1 cellular context compared by ENCODE assay signal in the genomic region with DNA sequence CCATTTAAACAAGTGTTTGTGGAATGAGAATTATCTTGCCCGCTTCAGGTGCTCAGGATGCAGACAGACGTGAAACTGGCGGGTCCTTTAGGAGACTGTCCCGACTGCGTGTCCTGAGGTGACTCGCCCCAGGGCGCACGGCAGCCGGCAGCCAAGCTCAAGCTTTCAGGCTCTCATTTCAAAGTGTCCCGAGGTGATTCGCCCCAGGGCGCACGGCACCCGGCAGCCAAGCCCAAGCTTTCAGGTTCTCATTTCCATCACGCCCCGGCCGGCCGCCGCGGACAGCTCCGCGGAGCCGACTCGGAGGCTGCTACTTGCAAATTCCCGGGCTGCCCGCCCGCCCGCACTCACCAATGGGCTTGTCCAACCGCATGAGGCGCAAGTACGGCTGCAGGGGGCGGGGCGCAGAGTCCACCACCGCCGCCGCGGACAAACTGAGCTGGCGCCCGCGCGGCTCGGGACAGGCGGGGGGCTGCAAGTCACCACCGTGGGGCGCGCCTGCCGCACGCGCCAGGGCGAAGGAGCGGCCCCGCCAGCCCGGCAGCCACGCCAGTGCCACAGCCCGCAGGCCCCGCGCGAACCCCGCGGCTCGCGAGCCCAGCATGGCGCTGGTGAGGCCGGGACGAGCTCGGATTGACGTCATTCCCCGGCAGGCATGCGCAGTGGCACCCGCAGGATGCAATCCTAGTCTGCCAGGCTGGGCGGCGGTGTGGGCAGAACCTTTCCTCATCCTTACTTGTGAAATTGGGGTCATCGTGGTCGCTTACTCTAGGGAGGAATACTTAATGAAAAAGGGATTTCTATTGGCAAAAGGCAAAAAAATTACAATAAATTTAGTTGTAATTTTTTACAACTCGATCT.
TF ChIP-seq lines count a peak whose summit lies in the region.

A gene with protein sequence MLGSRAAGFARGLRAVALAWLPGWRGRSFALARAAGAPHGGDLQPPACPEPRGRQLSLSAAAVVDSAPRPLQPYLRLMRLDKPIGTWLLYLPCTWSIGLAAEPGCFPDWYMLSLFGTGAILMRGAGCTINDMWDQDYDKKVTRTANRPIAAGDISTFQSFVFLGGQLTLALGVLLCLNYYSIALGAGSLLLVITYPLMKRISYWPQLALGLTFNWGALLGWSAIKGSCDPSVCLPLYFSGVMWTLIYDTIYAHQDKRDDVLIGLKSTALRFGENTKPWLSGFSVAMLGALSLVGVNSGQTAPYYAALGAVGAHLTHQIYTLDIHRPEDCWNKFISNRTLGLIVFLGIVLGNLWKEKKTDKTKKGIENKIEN (minus strand): TSS at position 638 of the 861 bp plus-strand sequence. CDS start 34 bp downstream, at position 604.

TF ChIP-seq in HepG2, 621 proteins besides CTCF, POLR2A, EP300 and RAD21 (continued from another document and continues in another):
- TF ChIP-seq, protein P1, sequence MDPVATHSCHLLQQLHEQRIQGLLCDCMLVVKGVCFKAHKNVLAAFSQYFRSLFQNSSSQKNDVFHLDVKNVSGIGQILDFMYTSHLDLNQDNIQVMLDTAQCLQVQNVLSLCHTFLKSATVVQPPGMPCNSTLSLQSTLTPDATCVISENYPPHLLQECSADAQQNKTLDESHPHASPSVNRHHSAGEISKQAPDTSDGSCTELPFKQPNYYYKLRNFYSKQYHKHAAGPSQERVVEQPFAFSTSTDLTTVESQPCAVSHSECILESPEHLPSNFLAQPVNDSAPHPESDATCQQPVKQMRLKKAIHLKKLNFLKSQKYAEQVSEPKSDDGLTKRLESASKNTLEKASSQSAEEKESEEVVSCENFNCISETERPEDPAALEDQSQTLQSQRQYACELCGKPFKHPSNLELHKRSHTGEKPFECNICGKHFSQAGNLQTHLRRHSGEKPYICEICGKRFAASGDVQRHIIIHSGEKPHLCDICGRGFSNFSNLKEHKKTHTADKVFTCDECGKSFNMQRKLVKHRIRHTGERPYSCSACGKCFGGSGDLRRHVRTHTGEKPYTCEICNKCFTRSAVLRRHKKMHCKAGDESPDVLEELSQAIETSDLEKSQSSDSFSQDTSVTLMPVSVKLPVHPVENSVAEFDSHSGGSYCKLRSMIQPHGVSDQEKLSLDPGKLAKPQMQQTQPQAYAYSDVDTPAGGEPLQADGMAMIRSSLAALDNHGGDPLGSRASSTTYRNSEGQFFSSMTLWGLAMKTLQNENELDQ (CRISPR knock-in tag; IDR thresholded peaks at IDR 0.05; ENCODE audit: borderline replicate concordance) = no peak
- 0 out of 2 replicates have a peak, but pooled peaks have one; percentile 52 for TF ChIP-seq ZNF44 (CRISPR knock-in tag; IDR thresholded peaks at IDR 0.05)
- TF ChIP-seq, protein P2, sequence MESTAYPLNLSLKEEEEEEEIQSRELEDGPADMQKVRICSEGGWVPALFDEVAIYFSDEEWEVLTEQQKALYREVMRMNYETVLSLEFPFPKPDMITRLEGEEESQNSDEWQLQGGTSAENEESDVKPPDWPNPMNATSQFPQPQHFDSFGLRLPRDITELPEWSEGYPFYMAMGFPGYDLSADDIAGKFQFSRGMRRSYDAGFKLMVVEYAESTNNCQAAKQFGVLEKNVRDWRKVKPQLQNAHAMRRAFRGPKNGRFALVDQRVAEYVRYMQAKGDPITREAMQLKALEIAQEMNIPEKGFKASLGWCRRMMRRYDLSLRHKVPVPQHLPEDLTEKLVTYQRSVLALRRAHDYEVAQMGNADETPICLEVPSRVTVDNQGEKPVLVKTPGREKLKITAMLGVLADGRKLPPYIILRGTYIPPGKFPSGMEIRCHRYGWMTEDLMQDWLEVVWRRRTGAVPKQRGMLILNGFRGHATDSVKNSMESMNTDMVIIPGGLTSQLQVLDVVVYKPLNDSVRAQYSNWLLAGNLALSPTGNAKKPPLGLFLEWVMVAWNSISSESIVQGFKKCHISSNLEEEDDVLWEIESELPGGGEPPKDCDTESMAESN (CRISPR knock-in tag; conservative IDR thresholded peaks at IDR 0.05) = peak; percentile 79
- peak; percentile 59; the same call in 1 of the 2 replicates for TF ChIP-seq ZNF33B (CRISPR knock-in tag; IDR thresholded peaks at IDR 0.05)
- TF ChIP-seq RFX3 (CRISPR knock-in tag; IDR thresholded peaks at IDR 0.05) = no peak
- TF ChIP-seq ZNF350 (CRISPR knock-in tag; IDR thresholded peaks at IDR 0.05; ENCODE audit: borderline replicate concordance, low read depth) = no peak
- TF ChIP-seq ZBTB7A (CRISPR knock-in tag; IDR thresholded peaks at IDR 0.05) = no peak
- no peak; the same call in 1 of the 2 replicates for TF ChIP-seq ZNF816 (CRISPR knock-in tag; IDR thresholded peaks at IDR 0.05; ENCODE audit: borderline replicate concordance)
- TF ChIP-seq, protein P3, sequence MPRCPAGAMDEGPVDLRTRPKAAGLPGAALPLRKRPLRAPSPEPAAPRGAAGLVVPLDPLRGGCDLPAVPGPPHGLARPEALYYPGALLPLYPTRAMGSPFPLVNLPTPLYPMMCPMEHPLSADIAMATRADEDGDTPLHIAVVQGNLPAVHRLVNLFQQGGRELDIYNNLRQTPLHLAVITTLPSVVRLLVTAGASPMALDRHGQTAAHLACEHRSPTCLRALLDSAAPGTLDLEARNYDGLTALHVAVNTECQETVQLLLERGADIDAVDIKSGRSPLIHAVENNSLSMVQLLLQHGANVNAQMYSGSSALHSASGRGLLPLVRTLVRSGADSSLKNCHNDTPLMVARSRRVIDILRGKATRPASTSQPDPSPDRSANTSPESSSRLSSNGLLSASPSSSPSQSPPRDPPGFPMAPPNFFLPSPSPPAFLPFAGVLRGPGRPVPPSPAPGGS (CRISPR knock-in tag; IDR thresholded peaks at IDR 0.05) = peak; percentile 95
- TF ChIP-seq ZNF549 (CRISPR knock-in tag; IDR thresholded peaks at IDR 0.05) = no peak
- no peak for TF ChIP-seq GLI4 (CRISPR knock-in tag; IDR thresholded peaks at IDR 0.05; ENCODE audit: borderline replicate concordance)
- TF ChIP-seq, protein P4, sequence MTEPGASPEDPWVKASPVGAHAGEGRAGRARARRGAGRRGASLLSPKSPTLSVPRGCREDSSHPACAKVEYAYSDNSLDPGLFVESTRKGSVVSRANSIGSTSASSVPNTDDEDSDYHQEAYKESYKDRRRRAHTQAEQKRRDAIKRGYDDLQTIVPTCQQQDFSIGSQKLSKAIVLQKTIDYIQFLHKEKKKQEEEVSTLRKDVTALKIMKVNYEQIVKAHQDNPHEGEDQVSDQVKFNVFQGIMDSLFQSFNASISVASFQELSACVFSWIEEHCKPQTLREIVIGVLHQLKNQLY (CRISPR knock-in tag; IDR thresholded peaks at IDR 0.05) = no peak
- no peak for TF ChIP-seq ZBTB7B (CRISPR knock-in tag; IDR thresholded peaks at IDR 0.05)
- no peak for TF ChIP-seq TCF7L2 (IDR thresholded peaks at IDR 0.05; ENCODE audit: low read depth, low read length)
- peak; percentile 78; the same call in 1 of the 2 replicates for TF ChIP-seq SIN3B (IDR thresholded peaks at IDR 0.05; ENCODE audit: low read length)
- no peak for TF ChIP-seq GABPA (IDR thresholded peaks at IDR 0.05; ENCODE audit: low read depth, low read length)
- no peak for TF ChIP-seq GABPA (CRISPR knock-in tag; IDR thresholded peaks at IDR 0.05; ENCODE audit: low read depth)
- TF ChIP-seq ZNF552 (CRISPR knock-in tag; IDR thresholded peaks at IDR 0.05; ENCODE audit: borderline replicate concordance) = no peak
- TF ChIP-seq KAT8 (CRISPR knock-in tag; IDR thresholded peaks at IDR 0.05) = no peak
- no peak for TF ChIP-seq DNMT3B (CRISPR knock-in tag; conservative IDR thresholded peaks at IDR 0.05)
- TF ChIP-seq JARID2 (CRISPR knock-in tag; IDR thresholded peaks at IDR 0.05; ENCODE audit: insufficient replicate concordance) = no peak
- no peak; the same call in 1 of the 2 replicates for TF ChIP-seq GATAD2A (CRISPR knock-in tag; IDR thresholded peaks at IDR 0.05)
- no peak for TF ChIP-seq ZSCAN30 (CRISPR knock-in tag; IDR thresholded peaks at IDR 0.05)
- TF ChIP-seq ZNF629 (CRISPR knock-in tag; conservative IDR thresholded peaks at IDR 0.05) = no peak
- no peak for TF ChIP-seq ZNF510 (CRISPR knock-in tag; IDR thresholded peaks at IDR 0.05; ENCODE audit: low read depth)
- TF ChIP-seq, protein P5, sequence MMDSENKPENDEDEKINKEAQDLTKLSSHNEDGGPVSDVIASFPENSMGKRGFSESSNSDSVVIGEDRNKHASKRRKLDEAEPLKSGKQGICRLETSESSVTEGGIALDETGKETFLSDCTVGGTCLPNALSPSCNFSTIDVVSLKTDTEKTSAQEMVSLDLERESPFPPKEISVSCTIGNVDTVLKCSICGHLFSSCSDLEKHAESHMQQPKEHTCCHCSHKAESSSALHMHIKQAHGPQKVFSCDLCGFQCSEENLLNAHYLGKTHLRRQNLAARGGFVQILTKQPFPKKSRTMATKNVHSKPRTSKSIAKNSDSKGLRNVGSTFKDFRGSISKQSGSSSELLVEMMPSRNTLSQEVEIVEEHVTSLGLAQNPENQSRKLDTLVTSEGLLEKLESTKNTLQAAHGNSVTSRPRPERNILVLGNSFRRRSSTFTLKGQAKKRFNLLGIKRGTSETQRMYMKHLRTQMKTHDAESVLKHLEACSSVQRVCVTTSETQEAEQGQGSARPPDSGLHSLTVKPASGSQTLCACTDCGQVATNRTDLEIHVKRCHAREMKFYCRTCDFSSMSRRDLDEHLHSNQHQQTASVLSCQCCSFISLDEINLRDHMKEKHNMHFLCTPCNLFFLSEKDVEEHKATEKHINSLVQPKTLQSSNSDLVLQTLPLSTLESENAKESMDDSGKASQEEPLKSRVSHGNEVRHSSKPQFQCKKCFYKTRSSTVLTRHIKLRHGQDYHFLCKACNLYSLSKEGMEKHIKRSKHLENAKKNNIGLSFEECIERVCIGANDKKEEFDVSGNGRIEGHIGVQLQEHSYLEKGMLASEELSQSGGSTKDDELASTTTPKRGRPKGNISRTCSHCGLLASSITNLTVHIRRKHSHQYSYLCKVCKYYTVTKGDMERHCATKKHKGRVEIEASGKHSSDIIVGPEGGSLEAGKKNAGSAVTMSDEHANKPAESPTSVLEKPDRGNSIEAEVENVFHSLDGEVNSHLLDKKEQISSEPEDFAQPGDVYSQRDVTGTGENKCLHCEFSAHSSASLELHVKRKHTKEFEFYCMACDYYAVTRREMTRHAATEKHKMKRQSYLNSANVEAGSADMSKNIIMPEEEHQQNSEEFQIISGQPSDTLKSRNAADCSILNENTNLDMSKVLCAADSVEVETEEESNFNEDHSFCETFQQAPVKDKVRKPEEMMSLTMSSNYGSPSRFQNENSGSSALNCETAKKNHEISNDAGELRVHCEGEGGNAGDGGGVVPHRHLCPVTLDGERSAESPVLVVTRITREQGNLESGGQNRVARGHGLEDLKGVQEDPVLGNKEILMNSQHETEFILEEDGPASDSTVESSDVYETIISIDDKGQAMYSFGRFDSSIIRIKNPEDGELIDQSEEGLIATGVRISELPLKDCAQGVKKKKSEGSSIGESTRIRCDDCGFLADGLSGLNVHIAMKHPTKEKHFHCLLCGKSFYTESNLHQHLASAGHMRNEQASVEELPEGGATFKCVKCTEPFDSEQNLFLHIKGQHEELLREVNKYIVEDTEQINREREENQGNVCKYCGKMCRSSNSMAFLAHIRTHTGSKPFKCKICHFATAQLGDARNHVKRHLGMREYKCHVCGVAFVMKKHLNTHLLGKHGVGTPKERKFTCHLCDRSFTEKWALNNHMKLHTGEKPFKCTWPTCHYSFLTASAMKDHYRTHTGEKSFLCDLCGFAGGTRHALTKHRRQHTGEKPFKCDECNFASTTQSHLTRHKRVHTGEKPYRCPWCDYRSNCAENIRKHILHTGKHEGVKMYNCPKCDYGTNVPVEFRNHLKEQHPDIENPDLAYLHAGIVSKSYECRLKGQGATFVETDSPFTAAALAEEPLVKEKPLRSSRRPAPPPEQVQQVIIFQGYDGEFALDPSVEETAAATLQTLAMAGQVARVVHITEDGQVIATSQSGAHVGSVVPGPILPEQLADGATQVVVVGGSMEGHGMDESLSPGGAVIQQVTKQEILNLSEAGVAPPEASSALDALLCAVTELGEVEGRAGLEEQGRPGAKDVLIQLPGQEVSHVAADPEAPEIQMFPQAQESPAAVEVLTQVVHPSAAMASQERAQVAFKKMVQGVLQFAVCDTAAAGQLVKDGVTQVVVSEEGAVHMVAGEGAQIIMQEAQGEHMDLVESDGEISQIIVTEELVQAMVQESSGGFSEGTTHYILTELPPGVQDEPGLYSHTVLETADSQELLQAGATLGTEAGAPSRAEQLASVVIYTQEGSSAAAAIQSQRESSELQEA (CRISPR knock-in tag; IDR thresholded peaks at IDR 0.05; ENCODE audit: not compliant biosample characterization) = peak; percentile 39
- TF ChIP-seq RFX5 (IDR thresholded peaks at IDR 0.05; ENCODE audit: low read depth, low read length) = no peak
- TF ChIP-seq, protein P6, sequence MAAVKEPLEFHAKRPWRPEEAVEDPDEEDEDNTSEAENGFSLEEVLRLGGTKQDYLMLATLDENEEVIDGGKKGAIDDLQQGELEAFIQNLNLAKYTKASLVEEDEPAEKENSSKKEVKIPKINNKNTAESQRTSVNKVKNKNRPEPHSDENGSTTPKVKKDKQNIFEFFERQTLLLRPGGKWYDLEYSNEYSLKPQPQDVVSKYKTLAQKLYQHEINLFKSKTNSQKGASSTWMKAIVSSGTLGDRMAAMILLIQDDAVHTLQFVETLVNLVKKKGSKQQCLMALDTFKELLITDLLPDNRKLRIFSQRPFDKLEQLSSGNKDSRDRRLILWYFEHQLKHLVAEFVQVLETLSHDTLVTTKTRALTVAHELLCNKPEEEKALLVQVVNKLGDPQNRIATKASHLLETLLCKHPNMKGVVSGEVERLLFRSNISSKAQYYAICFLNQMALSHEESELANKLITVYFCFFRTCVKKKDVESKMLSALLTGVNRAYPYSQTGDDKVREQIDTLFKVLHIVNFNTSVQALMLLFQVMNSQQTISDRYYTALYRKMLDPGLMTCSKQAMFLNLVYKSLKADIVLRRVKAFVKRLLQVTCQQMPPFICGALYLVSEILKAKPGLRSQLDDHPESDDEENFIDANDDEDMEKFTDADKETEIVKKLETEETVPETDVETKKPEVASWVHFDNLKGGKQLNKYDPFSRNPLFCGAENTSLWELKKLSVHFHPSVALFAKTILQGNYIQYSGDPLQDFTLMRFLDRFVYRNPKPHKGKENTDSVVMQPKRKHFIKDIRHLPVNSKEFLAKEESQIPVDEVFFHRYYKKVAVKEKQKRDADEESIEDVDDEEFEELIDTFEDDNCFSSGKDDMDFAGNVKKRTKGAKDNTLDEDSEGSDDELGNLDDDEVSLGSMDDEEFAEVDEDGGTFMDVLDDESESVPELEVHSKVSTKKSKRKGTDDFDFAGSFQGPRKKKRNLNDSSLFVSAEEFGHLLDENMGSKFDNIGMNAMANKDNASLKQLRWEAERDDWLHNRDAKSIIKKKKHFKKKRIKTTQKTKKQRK (IDR thresholded peaks at IDR 0.05; ENCODE audit: low read length) = no peak
- TF ChIP-seq CCDC6 (CRISPR knock-in tag; IDR thresholded peaks at IDR 0.05) = peak; percentile 81
- TF ChIP-seq ELF1 (CRISPR knock-in tag; IDR thresholded peaks at IDR 0.05) = no peak
- TF ChIP-seq PLRG1 (conservative IDR thresholded peaks at IDR 0.05) = no peak
- no peak for TF ChIP-seq HNRNPK (IDR thresholded peaks at IDR 0.05; ENCODE audit: low read depth, low read length, poor library complexity, severe bottlenecking)
- peak; percentile 43; the same call in 1 of the 2 replicates for TF ChIP-seq TSC22D2 (CRISPR knock-in tag; IDR thresholded peaks at IDR 0.05; ENCODE audit: borderline replicate concordance)
- no peak for TF ChIP-seq ZNF75D (CRISPR knock-in tag; IDR thresholded peaks at IDR 0.05; ENCODE audit: borderline replicate concordance)
- TF ChIP-seq ARNTL (CRISPR knock-in tag; IDR thresholded peaks at IDR 0.05) = peak; percentile 53; the same call in 1 of the 2 replicates
